ENCODE assay signal across 17 cellular contexts in genomic region chr6:423799-424345, GRCh38.
"Had no signal": no experiment of that assay in that cellular context is flagged by ENCODE, and none has a peak within 500 bp of the region (broad histone marks: within the 10 kb centered on the region; RNA-seq: fewer than 3 reads in every experiment).

No MANE protein-coding gene starts in this region.

- ATAC-seq: body of pancreas; gastroesophageal sphincter; stimulated activated effector memory CD8-positive, alpha-beta T cell treated with anti-CD3 and anti-CD28 coated beads, Interleukin-12 subunit alpha, Interleukin-12 subunit beta, amount 100 ng/mL, for 72 hours had no signal

- H3K4me3 ChIP-seq: body of pancreas, gastroesophageal sphincter, lung, right atrium auricular region, SK-N-MC, suprapubic skin, upper lobe of right lung had no signal

- H3K27ac ChIP-seq: body of pancreas, gastroesophageal sphincter, neutrophil, right atrium auricular region, SK-N-MC, upper lobe of right lung had no signal

- H3K9me3 ChIP-seq: neutrophil, right atrium auricular region, suprapubic skin, upper lobe of right lung had no signal

- H3K4me1 ChIP-seq: body of pancreas, gastroesophageal sphincter, right atrium auricular region, suprapubic skin, upper lobe of right lung had no signal

- H3K36me3 ChIP-seq: gastroesophageal sphincter, neutrophil, right atrium auricular region, suprapubic skin, upper lobe of right lung had no signal

- FAIRE-seq: small intestine had no signal

- H3K27me3 ChIP-seq: body of pancreas, neutrophil, right atrium auricular region, upper lobe of right lung had no signal

- DNase-seq: activated B cell treated with CpG ODN at 0.5 μM for 24 hours; activated CD4-positive, alpha-beta T cell treated with anti-CD3 and anti-CD28 coated beads, Interleukin-2, amount 50 U/mL, for 4 hours; activated naive CD4-positive, alpha-beta T cell treated with anti-CD3 and anti-CD28 coated beads, Interleukin-2, amount 50 U/mL, for 16 hours; body of pancreas; cortex of kidney; effector CD8-positive, alpha-beta T cell; naive B cell; posterior cingulate gyrus; small intestine; upper lobe of right lung had no signal
